17 cellular contexts compared by ENCODE assay signal in the genomic region with DNA sequence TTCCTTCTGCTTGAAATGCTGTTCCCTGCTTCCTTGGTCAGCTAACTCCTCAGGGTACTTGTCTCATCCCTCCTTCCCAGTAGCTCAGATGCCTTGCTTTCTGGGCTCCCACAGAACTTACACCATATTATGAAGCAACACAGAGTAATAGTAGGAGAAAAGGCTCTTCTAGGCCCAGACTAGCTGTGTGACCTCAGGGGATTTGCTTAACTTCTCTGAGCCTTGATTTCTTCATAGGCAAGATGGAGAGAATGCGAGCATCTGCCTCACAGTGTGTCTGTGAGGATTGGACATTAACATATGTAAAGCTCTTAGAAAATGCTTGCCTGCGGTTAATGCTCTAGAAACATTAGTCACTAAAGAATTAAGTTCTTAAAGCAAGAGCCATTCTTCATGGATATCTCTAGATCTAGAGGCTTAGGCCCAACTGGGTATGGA. TPM values are rescaled to one million over a fixed set of nuclear protein-coding genes. Genes with fewer than 3 reads are reported as not detected.
DNase-seq lines count a peak whose midpoint lies in the region; ATAC-seq and TF ChIP-seq lines count a peak whose summit lies in the region.
"Had no signal": no experiment of that assay in that cellular context is flagged by ENCODE, and none has a peak within 500 bp of the region (broad histone marks: within the 10 kb centered on the region; RNA-seq: fewer than 3 reads in every experiment).

No MANE protein-coding gene starts in this region.

- peaks cover 20% of the 10 kb centered on the region for H3F3A ChIP-seq in neural progenitor cell (ENCODE audit: low read depth)

- no TSS peak for BruUV-seq in A673 (replicated peaks; lab: Mats Ljungman, UMichigan)

- H3K4me2 ChIP-seq in neural progenitor cell = no peak overlapping the region
- H3K4me2 ChIP-seq: PC-9 had no signal

- POLR2A ChIA-PET in A673 (lab: Charles Lee; ENCODE audit: low non-redundant PET) (no interaction called here), HEK293 (lab: Yijun Ruan, JAX) (no interaction called here)

- no peaks in the 10 kb centered on the region for H3K79me2 ChIP-seq in neural progenitor cell (ENCODE audit: low read depth)

- H3K4me3 ChIP-seq in A673 (ENCODE audit: low read depth, low read length, poor library complexity, severe bottlenecking) = no peak overlapping the region
- no peak overlapping the region for H3K4me3 ChIP-seq in HEK293 (ENCODE audit: low read depth, low read length)
- H3K4me3 ChIP-seq in dorsolateral prefrontal cortex = peak overlapping the region in 29 of 59 donors; percentile 4 to 60 (median 40)
- no peak overlapping the region for H3K4me3 ChIP-seq in neural progenitor cell
- H3K4me3 ChIP-seq: MG63, PC-9 had no signal

- H3K36me3 ChIP-seq in A673 (ENCODE audit: insufficient read depth, low read length, poor library complexity, severe bottlenecking) (no peaks in the 10 kb centered on the region), HEK293 (ENCODE audit: control insufficient read depth in 2 of 2, insufficient read depth in 1 of 2, low read length in 2 of 2) (no peaks in the 10 kb centered on the region), neural progenitor cell (no peaks in the 10 kb centered on the region)
- H3K36me3 ChIP-seq: ascending aorta, MG63 had no signal

- intact Hi-C loops in A673 (cut with micrococcal nuclease; ENCODE audit: unreplicated experiment) = no loop called here
- intact Hi-C loops in dorsolateral prefrontal cortex (cut with DNase I) = no loop called here

- no peaks in the 10 kb centered on the region for H3K4me1 ChIP-seq in A673 (ENCODE audit: insufficient read depth, low read length, poor library complexity, severe bottlenecking)
- no peaks in the 10 kb centered on the region for H3K4me1 ChIP-seq in HEK293 (ENCODE audit: control insufficient read depth, insufficient read depth, low read length)
- H3K4me1 ChIP-seq in neural progenitor cell = peaks cover 17% of the 10 kb centered on the region

- DNase-seq in A673 (ENCODE audit: low spot score) = peak; percentile 51
- no peak for DNase-seq in dorsolateral prefrontal cortex
- no peak for DNase-seq in neural progenitor cell (ENCODE audit: low spot score)
- DNase-seq in HK-2 (ENCODE audit: unreplicated experiment) = no peak
- DNase-seq in T1000 (lab: John Stamatoyannopoulos, UW) = no peak
- no peak for DNase-seq in T-helper 17 cell
- DNase-seq in NCI-H2029 (lab: John Stamatoyannopoulos, UW) = no peak
- DNase-seq: activated CD4-positive, alpha-beta T cell treated with anti-CD3 and anti-CD28 coated beads for 48 hours; activated T-cell treated with anti-CD3 and anti-CD28 coated beads, Interleukin-2, amount 50 U/mL, for 24 hours; effector CD4-positive, alpha-beta T cell; GOT3; MG63; NCI-H2227 treated with DMSO at 0.1 percent for 48 hours; stimulated activated CD4-positive, alpha-beta T cell treated with anti-CD3 and anti-CD28 coated beads, Interleukin-15, amount 100 ng/mL, for 24 hours had no signal

- peaks cover 18% of the 10 kb centered on the region for H3K27me3 Mint-ChIP-seq in neural progenitor cell (ENCODE audit: insufficient read depth, low read depth)
- H3K27me3 Mint-ChIP-seq in T-helper 17 cell = no peaks in the 10 kb centered on the region
- H3K27me3 Mint-ChIP-seq: activated T-cell treated with anti-CD3 and anti-CD28 coated beads, Interleukin-2, amount 50 U/mL, for 24 hours had no signal

- H4K20me1 ChIP-seq in neural progenitor cell (ENCODE audit: low read depth) = no peaks in the 10 kb centered on the region

- peak overlapping the region; percentile 99 for H3K27ac Mint-ChIP-seq in neural progenitor cell
- no peak overlapping the region for H3K27ac Mint-ChIP-seq in T-helper 17 cell
- H3K27ac Mint-ChIP-seq: activated T-cell treated with anti-CD3 and anti-CD28 coated beads, Interleukin-2, amount 50 U/mL, for 24 hours had no signal

- no peaks in the 10 kb centered on the region for H3K36me3 Mint-ChIP-seq in neural progenitor cell
- no peaks in the 10 kb centered on the region for H3K36me3 Mint-ChIP-seq in T-helper 17 cell (ENCODE audit: low read depth)

- no peak for ATAC-seq in T-helper 17 cell

- H3K9me3 ChIP-seq in A673 (ENCODE audit: low read depth, low read length, poor library complexity, severe bottlenecking) (no peaks in the 10 kb centered on the region), HEK293 (ENCODE audit: control insufficient read depth, insufficient read depth, low read depth, low read length) (no peaks in the 10 kb centered on the region), neural progenitor cell (ENCODE audit: low read depth) (no peaks in the 10 kb centered on the region), T-helper 17 cell (ENCODE audit: control insufficient read depth, low read length, poor library complexity, severe bottlenecking) (no peaks in the 10 kb centered on the region)
- H3K9me3 ChIP-seq: ascending aorta, MG63 had no signal

- CTCF ChIA-PET in A673 (lab: Charles Lee) (interaction anchor here (1.6 kb wide), 1 partner anchor 8 kb away, joined by 7 read pairs; no protein-coding TSS in a partner anchor), HEK293 (lab: Yijun Ruan, JAX) (interaction anchor here (0.8 to 1.3 kb wide), 3 partner anchors 9 to 106 kb away, joined by 3 to 5 read pairs (median 4); no protein-coding TSS in a partner anchor)

- H3K9ac ChIP-seq in neural progenitor cell = no peak overlapping the region

- H3K4me3 Mint-ChIP-seq in neural progenitor cell (peak overlapping the region; percentile 38), T-helper 17 cell (no peak overlapping the region)
- H3K4me3 Mint-ChIP-seq: activated T-cell treated with anti-CD3 and anti-CD28 coated beads, Interleukin-2, amount 50 U/mL, for 24 hours had no signal

- peaks cover 30% of the 10 kb centered on the region for H3K4me1 Mint-ChIP-seq in neural progenitor cell
- peaks cover 2% of the 10 kb centered on the region for H3K4me1 Mint-ChIP-seq in T-helper 17 cell

- H3K27me3 ChIP-seq in A673 (replicated peaks; ENCODE audit: insufficient read depth, low read depth, low read length, poor library complexity) (no peaks in the 10 kb centered on the region), dorsolateral prefrontal cortex (no peaks in the 10 kb centered on the region), neural progenitor cell (no peaks in the 10 kb centered on the region)
- H3K27me3 ChIP-seq: ascending aorta, MG63 had no signal

- TF ChIP-seq CTCF in A673 (conservative IDR thresholded peaks at IDR 0.05; ENCODE audit: low read depth, low read length) (no peak), HEK293 (tag by site-specific recombination; IDR thresholded peaks at IDR 0.05) (no peak), dorsolateral prefrontal cortex (IDR thresholded peaks at IDR 0.05 in 54 of 56, conservative IDR thresholded peaks at IDR 0.05 in 2 of 56; ENCODE audit: low read depth in 1 of 56, partially characterized antibody in 56 of 56) (no peak), neural progenitor cell (IDR thresholded peaks at IDR 0.05) (no peak)

- H2AFZ ChIP-seq in neural progenitor cell (replicated peaks) = no peak overlapping the region
- H2AFZ ChIP-seq: PC-9 had no signal

- no peak overlapping the region for H3K27ac ChIP-seq in A673 (ENCODE audit: low read depth, low read length, poor library complexity, severe bottlenecking)
- H3K27ac ChIP-seq in HEK293 (ENCODE audit: extremely low read depth, low read depth, low read length) = no peak overlapping the region
- peak overlapping the region in 44 of 59 donors; percentile 36 to 87 (median 70) for H3K27ac ChIP-seq in dorsolateral prefrontal cortex
- H3K27ac ChIP-seq in neural progenitor cell = no peak overlapping the region
- H3K27ac ChIP-seq: PC-9 had no signal

- no peaks in the 10 kb centered on the region for H3K9me3 Mint-ChIP-seq in neural progenitor cell
- H3K9me3 Mint-ChIP-seq: activated T-cell treated with anti-CD3 and anti-CD28 coated beads, Interleukin-2, amount 50 U/mL, for 24 hours had no signal

TF ChIP-seq in HEK293, 187 proteins besides CTCF, POLR2A, EP300 and RAD21:
- TF ChIP-seq ZNF639 (tag by site-specific recombination; IDR thresholded peaks at IDR 0.05) = no peak
- no peak for TF ChIP-seq ZNF48 (tag by site-specific recombination; IDR thresholded peaks at IDR 0.05)
- TF ChIP-seq ZFP3 (tag by site-specific recombination; IDR thresholded peaks at IDR 0.05; ENCODE audit: low read depth) = no peak
- peak; percentile 26; the same call in 1 of the 2 replicates for TF ChIP-seq ZNF768 (tag by site-specific recombination; IDR thresholded peaks at IDR 0.05)
- no peak for TF ChIP-seq ZNF169 (tag by site-specific recombination; IDR thresholded peaks at IDR 0.05)

RNA-seq across cellular contexts. Expression of gene PECAM1, which starts 22.3 kb away (rescaled TPM):
- total RNA-seq in A673 (2021) (0.39 and 0.60 TPM in 2 replicates), dorsolateral prefrontal cortex (100 to 1,000 TPM in 3 of 120 experiments, 10 to 100 TPM in 117; 22.1 to 136 (median 49.2) TPM), neural progenitor cell (ENCODE audit: low replicate concordance) (not detected in 2 replicates), T-helper 17 cell (10 to 100 TPM; 15.5 to 22.7 TPM)

RNA-seq across cellular contexts. Expression of gene MILR1, which starts 36.0 kb away (rescaled TPM):
- total RNA-seq in A673 (2021) = not detected in 2 replicates
- total RNA-seq in dorsolateral prefrontal cortex = 10 to 100 TPM in 9 of 120 experiments, 1 to 10 TPM in 111; 1.1 to 16.6 (median 4.9) TPM
- total RNA-seq in neural progenitor cell (ENCODE audit: low replicate concordance) = not detected in 2 replicates
- 1 to 10 TPM; 1.0 to 1.4 TPM for total RNA-seq in T-helper 17 cell

Comparison
In these comparisons a context has a peak if more than half of its experiments do, and no peak if none do; other contexts are left out.
1. H3K27ac ChIP-seq: peak in dorsolateral prefrontal cortex (44 of 59); none in A673 (single experiment), HEK293 (single experiment) and neural progenitor cell (single experiment).
2. RNA of gene PECAM1, which starts 22.3 kb away (total RNA-seq): 22.1 to 136 TPM in dorsolateral prefrontal cortex and 15.5 to 22.7 TPM in T-helper 17 cell; 0.39 to 0.60 TPM in A673 and not detected in neural progenitor cell; every median in the first group is over 10 times any median in the second.